Comparison of ENCODE assay signal across 1 cellular context in the genomic region with DNA sequence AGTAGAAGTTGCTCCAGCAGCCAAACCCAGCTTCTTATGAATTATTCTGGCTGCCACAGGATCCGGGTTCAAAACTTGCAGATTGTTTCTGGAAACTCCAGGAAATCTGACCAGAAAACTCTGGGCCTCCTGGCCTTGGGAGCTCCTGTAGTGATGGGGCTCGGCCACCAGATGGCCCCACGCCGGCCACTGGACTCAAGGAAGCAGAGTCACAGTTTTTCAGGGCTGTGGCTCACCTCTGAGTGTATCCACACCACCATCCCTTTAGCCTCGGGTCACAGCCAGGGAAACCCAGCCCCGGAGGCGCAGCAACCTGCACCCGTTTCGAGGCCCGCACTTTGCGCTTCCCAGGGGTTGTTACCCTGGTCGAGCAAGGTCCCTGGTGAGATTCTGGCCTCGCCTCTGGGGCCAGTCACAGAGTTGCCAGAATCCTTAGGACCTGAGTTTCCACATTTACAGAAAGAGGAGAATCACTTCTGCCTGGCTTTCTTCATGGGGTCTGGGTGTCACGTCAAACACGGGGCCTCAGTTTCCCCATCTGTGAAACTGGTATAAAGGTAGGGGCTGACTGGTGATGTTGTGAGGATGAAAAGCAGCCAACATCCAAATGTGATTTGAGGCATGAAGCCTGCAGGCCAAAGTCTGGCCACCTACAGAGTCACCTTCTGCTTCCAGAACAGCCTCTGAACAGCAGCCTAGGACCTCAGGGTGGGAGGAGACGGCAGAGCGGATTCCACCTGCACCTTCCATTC.
TF ChIP-seq lines count a peak whose summit lies in the region.

No MANE protein-coding gene starts in this region.

TF ChIP-seq in K562, 482 proteins besides CTCF, POLR2A, EP300 and RAD21 (continues in another document):
- peak; percentile 84 for TF ChIP-seq ZNF592 (IDR thresholded peaks at IDR 0.05)
- TF ChIP-seq RNF2 (IDR thresholded peaks at IDR 0.05) = no peak
- TF ChIP-seq SMC3 (conservative IDR thresholded peaks at IDR 0.05; ENCODE audit: insufficient read depth, low read depth, low read length) = peak; percentile 80
- TF ChIP-seq, protein P1, sequence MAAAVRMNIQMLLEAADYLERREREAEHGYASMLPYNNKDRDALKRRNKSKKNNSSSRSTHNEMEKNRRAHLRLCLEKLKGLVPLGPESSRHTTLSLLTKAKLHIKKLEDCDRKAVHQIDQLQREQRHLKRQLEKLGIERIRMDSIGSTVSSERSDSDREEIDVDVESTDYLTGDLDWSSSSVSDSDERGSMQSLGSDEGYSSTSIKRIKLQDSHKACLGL (CRISPR knock-in tag; IDR thresholded peaks at IDR 0.05; ENCODE audit: borderline replicate concordance, poor library complexity, severe bottlenecking) = no peak
- peak; percentile 26; the same call in 1 of the 2 replicates for TF ChIP-seq RB1 (IDR thresholded peaks at IDR 0.05; ENCODE audit: low read depth)
- TF ChIP-seq, protein P2, sequence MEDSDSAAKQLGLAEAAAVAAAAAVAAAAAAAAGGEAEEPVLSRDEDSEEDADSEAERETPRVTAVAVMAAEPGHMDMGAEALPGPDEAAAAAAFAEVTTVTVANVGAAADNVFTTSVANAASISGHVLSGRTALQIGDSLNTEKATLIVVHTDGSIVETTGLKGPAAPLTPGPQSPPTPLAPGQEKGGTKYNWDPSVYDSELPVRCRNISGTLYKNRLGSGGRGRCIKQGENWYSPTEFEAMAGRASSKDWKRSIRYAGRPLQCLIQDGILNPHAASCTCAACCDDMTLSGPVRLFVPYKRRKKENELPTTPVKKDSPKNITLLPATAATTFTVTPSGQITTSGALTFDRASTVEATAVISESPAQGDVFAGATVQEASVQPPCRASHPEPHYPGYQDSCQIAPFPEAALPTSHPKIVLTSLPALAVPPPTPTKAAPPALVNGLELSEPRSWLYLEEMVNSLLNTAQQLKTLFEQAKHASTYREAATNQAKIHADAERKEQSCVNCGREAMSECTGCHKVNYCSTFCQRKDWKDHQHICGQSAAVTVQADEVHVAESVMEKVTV (CRISPR knock-in tag; IDR thresholded peaks at IDR 0.05) = peak; percentile 61
- TF ChIP-seq ZC3H4 (CRISPR knock-in tag; IDR thresholded peaks at IDR 0.05; ENCODE audit: borderline replicate concordance) = no peak
- TF ChIP-seq SETDB1 (IDR thresholded peaks at IDR 0.05; ENCODE audit: low read length) = no peak
- TF ChIP-seq, protein P3, sequence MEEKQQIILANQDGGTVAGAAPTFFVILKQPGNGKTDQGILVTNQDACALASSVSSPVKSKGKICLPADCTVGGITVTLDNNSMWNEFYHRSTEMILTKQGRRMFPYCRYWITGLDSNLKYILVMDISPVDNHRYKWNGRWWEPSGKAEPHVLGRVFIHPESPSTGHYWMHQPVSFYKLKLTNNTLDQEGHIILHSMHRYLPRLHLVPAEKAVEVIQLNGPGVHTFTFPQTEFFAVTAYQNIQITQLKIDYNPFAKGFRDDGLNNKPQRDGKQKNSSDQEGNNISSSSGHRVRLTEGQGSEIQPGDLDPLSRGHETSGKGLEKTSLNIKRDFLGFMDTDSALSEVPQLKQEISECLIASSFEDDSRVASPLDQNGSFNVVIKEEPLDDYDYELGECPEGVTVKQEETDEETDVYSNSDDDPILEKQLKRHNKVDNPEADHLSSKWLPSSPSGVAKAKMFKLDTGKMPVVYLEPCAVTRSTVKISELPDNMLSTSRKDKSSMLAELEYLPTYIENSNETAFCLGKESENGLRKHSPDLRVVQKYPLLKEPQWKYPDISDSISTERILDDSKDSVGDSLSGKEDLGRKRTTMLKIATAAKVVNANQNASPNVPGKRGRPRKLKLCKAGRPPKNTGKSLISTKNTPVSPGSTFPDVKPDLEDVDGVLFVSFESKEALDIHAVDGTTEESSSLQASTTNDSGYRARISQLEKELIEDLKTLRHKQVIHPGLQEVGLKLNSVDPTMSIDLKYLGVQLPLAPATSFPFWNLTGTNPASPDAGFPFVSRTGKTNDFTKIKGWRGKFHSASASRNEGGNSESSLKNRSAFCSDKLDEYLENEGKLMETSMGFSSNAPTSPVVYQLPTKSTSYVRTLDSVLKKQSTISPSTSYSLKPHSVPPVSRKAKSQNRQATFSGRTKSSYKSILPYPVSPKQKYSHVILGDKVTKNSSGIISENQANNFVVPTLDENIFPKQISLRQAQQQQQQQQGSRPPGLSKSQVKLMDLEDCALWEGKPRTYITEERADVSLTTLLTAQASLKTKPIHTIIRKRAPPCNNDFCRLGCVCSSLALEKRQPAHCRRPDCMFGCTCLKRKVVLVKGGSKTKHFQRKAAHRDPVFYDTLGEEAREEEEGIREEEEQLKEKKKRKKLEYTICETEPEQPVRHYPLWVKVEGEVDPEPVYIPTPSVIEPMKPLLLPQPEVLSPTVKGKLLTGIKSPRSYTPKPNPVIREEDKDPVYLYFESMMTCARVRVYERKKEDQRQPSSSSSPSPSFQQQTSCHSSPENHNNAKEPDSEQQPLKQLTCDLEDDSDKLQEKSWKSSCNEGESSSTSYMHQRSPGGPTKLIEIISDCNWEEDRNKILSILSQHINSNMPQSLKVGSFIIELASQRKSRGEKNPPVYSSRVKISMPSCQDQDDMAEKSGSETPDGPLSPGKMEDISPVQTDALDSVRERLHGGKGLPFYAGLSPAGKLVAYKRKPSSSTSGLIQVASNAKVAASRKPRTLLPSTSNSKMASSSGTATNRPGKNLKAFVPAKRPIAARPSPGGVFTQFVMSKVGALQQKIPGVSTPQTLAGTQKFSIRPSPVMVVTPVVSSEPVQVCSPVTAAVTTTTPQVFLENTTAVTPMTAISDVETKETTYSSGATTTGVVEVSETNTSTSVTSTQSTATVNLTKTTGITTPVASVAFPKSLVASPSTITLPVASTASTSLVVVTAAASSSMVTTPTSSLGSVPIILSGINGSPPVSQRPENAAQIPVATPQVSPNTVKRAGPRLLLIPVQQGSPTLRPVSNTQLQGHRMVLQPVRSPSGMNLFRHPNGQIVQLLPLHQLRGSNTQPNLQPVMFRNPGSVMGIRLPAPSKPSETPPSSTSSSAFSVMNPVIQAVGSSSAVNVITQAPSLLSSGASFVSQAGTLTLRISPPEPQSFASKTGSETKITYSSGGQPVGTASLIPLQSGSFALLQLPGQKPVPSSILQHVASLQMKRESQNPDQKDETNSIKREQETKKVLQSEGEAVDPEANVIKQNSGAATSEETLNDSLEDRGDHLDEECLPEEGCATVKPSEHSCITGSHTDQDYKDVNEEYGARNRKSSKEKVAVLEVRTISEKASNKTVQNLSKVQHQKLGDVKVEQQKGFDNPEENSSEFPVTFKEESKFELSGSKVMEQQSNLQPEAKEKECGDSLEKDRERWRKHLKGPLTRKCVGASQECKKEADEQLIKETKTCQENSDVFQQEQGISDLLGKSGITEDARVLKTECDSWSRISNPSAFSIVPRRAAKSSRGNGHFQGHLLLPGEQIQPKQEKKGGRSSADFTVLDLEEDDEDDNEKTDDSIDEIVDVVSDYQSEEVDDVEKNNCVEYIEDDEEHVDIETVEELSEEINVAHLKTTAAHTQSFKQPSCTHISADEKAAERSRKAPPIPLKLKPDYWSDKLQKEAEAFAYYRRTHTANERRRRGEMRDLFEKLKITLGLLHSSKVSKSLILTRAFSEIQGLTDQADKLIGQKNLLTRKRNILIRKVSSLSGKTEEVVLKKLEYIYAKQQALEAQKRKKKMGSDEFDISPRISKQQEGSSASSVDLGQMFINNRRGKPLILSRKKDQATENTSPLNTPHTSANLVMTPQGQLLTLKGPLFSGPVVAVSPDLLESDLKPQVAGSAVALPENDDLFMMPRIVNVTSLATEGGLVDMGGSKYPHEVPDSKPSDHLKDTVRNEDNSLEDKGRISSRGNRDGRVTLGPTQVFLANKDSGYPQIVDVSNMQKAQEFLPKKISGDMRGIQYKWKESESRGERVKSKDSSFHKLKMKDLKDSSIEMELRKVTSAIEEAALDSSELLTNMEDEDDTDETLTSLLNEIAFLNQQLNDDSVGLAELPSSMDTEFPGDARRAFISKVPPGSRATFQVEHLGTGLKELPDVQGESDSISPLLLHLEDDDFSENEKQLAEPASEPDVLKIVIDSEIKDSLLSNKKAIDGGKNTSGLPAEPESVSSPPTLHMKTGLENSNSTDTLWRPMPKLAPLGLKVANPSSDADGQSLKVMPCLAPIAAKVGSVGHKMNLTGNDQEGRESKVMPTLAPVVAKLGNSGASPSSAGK (IDR thresholded peaks at IDR 0.05) = no peak
- 0 out of 2 replicates have a peak, but pooled peaks have one; percentile 26 for TF ChIP-seq FOXP1 (CRISPR knock-in tag; IDR thresholded peaks at IDR 0.05)
- 0 out of 4 replicates have a peak, but pooled peaks of 1 of the 2 experiments have one; percentile 7 for TF ChIP-seq RCOR1 (IDR thresholded peaks at IDR 0.05; ENCODE audit: borderline replicate concordance in 1 of 2, low read depth in 2 of 2, low read length in 2 of 2)
- TF ChIP-seq KAT8 (IDR thresholded peaks at IDR 0.05; ENCODE audit: low read depth) = no peak
- TF ChIP-seq HNRNPL (IDR thresholded peaks at IDR 0.05; ENCODE audit: low read depth, low read length) = no peak
- no peak for TF ChIP-seq NCOA1 (IDR thresholded peaks at IDR 0.05; ENCODE audit: low read depth)
- TF ChIP-seq TEAD1 (CRISPR knock-in tag; IDR thresholded peaks at IDR 0.05) = 0 out of 4 replicates have a peak, but pooled peaks of 1 of the 2 experiments have one; percentile 43
- TF ChIP-seq RREB1 (CRISPR knock-in tag; IDR thresholded peaks at IDR 0.05) = no peak
- TF ChIP-seq JUN (IDR thresholded peaks at IDR 0.05; ENCODE audit: borderline replicate concordance, low read depth, low read length) = no peak
- no peak for TF ChIP-seq JUN (CRISPR knock-in tag; IDR thresholded peaks at IDR 0.05; ENCODE audit: borderline replicate concordance)
- TF ChIP-seq ZNF232 (CRISPR knock-in tag; IDR thresholded peaks at IDR 0.05) = no peak
- no peak for TF ChIP-seq ZFP30 (CRISPR knock-in tag; IDR thresholded peaks at IDR 0.05; ENCODE audit: borderline replicate concordance)
- TF ChIP-seq PCBP2 (IDR thresholded peaks at IDR 0.05; ENCODE audit: low read depth, low read length, poor library complexity, severe bottlenecking) = no peak
- no peak for TF ChIP-seq FOXJ3 (CRISPR knock-in tag; IDR thresholded peaks at IDR 0.05)
- no peak for TF ChIP-seq ILK (tag; IDR thresholded peaks at IDR 0.05; ENCODE audit: borderline replicate concordance, low read depth)
- no peak for TF ChIP-seq CTBP1 (IDR thresholded peaks at IDR 0.05; ENCODE audit: borderline replicate concordance)
- no peak for TF ChIP-seq NR3C1 (CRISPR knock-in tag; IDR thresholded peaks at IDR 0.05)
- TF ChIP-seq C11orf30 (IDR thresholded peaks at IDR 0.05; ENCODE audit: low read depth) = no peak
- no peak for TF ChIP-seq NR2C2 (CRISPR knock-in tag; IDR thresholded peaks at IDR 0.05)
- TF ChIP-seq NR2C2 (tag; IDR thresholded peaks at IDR 0.05) = no peak
- no peak for TF ChIP-seq NFIX (CRISPR knock-in tag; IDR thresholded peaks at IDR 0.05; ENCODE audit: low read depth)
- TF ChIP-seq ARNT (IDR thresholded peaks at IDR 0.05) = no peak
